ENCODE assay signal across 21 cellular contexts in the genomic region with DNA sequence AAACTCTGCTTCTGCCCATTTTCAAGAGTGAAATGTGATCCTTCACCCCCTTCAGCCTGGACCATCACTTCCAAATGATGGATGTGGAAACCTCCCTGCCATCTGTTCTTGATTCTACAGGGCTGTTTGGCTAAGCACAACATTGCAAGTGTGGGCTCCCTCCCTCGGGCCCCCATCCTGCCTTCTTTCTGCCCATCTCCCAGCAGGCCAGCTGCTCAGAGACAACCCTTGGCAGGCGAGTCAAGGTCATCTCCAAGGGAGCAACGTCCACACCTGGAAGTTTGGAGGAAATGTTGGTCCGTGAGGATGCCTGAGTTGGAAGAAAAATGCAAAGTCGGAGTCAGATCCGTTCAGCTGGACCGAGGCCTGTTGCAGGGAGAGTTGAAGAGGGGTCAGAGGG.
DNase-seq lines count a peak whose midpoint lies in the region; ATAC-seq and TF ChIP-seq lines count a peak whose summit lies in the region.
"Had no signal": no experiment of that assay in that cellular context is flagged by ENCODE, and none has a peak within 500 bp of the region (broad histone marks: within the 10 kb centered on the region; RNA-seq: fewer than 3 reads in every experiment).

No MANE protein-coding gene starts in this region.

- H3K9me3 Mint-ChIP-seq in natural killer cell treated with Interleukin-12 subunit alpha and Interleukin-12 subunit beta and Interleukin-15 and Interleukin-18, amount 100 ng/mL, for 72 hours = peaks cover 5% of the 10 kb centered on the region
- H3K9me3 Mint-ChIP-seq in natural killer cell = no peaks in the 10 kb centered on the region

- WGBS in suprapubic skin = 56% methylated on average over 7 of the region's 7 CpGs

- DNase-seq in natural killer cell treated with Interleukin-12 subunit alpha and Interleukin-12 subunit beta and Interleukin-15 and Interleukin-18, amount 100 ng/mL, for 72 hours (ENCODE audit: low spot score) = peak; percentile 12
- DNase-seq in natural killer cell (no peak), NCI-H446 (lab: John Stamatoyannopoulos, UW) (peak; percentile 35 to 82), fibroblast of the conjunctiva (ENCODE audit: low read depth) (peak; percentile 12), upper lobe of right lung (peak; percentile 32), suprapubic skin (ENCODE audit: low spot score in 2 of 2) (no peak), NCI-H128 (lab: John Stamatoyannopoulos, UW; ENCODE audit: unreplicated experiment) (no peak)
- DNase-seq: CD4-positive, CD25-positive, alpha-beta regulatory T cell; DMS79; GF-D8; KBM-7; MG63; NCI-H1105 treated with DMSO at 0.1 percent for 48 hours; NCI-H2081; NCI-H748 treated with DMSO at 0.1 percent for 48 hours; NK-92 treated with Interleukin-12 subunit alpha and Interleukin-12 subunit beta, amount 100 ng/mL, for 24 hours; PC-3; SK-N-SH; T-helper 17 cell had no signal

- ATAC-seq in natural killer cell treated with Interleukin-12 subunit alpha and Interleukin-12 subunit beta and Interleukin-15 and Interleukin-18, amount 100 ng/mL, for 72 hours = no peak
- no peak for ATAC-seq in natural killer cell
- no peak for ATAC-seq in upper lobe of right lung
- ATAC-seq in GM18519 (IDR thresholded peaks at IDR 0.05; ENCODE audit: low FRiP score, unreplicated experiment) = no peak
- ATAC-seq: PC-3, T-helper 17 cell had no signal

- TF ChIP-seq EP300 in suprapubic skin (IDR thresholded peaks at IDR 0.05) = no peak

- no peaks in the 10 kb centered on the region for H3K4me1 ChIP-seq in upper lobe of right lung
- no peaks in the 10 kb centered on the region for H3K4me1 ChIP-seq in suprapubic skin
- H3K4me1 ChIP-seq: BLaER1 had no signal

- peaks cover 0 to 2% of the 10 kb centered on the region in 2 donors for H3K4me1 Mint-ChIP-seq in natural killer cell treated with Interleukin-12 subunit alpha and Interleukin-12 subunit beta and Interleukin-15 and Interleukin-18, amount 100 ng/mL, for 72 hours (ENCODE audit: low read depth in 2 of 2)
- no peaks in the 10 kb centered on the region for H3K4me1 Mint-ChIP-seq in natural killer cell
- H3K4me1 Mint-ChIP-seq: CD4-positive, CD25-positive, alpha-beta regulatory T cell; T-helper 17 cell had no signal

- H3K4me3 Mint-ChIP-seq in natural killer cell treated with Interleukin-12 subunit alpha and Interleukin-12 subunit beta and Interleukin-15 and Interleukin-18, amount 100 ng/mL, for 72 hours = no peak overlapping the region
- H3K4me3 Mint-ChIP-seq in natural killer cell = no peak overlapping the region
- H3K4me3 Mint-ChIP-seq: CD4-positive, CD25-positive, alpha-beta regulatory T cell; T-helper 17 cell had no signal

- no peak for TF ChIP-seq POLR2A in suprapubic skin (IDR thresholded peaks at IDR 0.05)

- no peak for TF ChIP-seq CTCF in natural killer cell (IDR thresholded peaks at IDR 0.05)
- no peak for TF ChIP-seq CTCF in upper lobe of right lung (IDR thresholded peaks at IDR 0.05)
- TF ChIP-seq CTCF in suprapubic skin (IDR thresholded peaks at IDR 0.05) = no peak

- H3K36me3 Mint-ChIP-seq in natural killer cell treated with Interleukin-12 subunit alpha and Interleukin-12 subunit beta and Interleukin-15 and Interleukin-18, amount 100 ng/mL, for 72 hours = no peaks in the 10 kb centered on the region
- no peaks in the 10 kb centered on the region for H3K36me3 Mint-ChIP-seq in natural killer cell

- H3K27me3 ChIP-seq in upper lobe of right lung (no peaks in the 10 kb centered on the region), suprapubic skin (no peaks in the 10 kb centered on the region)
- H3K27me3 ChIP-seq: BLaER1, MG63 had no signal

- H3K9me3 ChIP-seq in upper lobe of right lung = no peaks in the 10 kb centered on the region
- H3K9me3 ChIP-seq in suprapubic skin = peaks cover 9% of the 10 kb centered on the region
- H3K9me3 ChIP-seq: SK-N-SH had no signal

- no peaks in the 10 kb centered on the region for H3K36me3 ChIP-seq in upper lobe of right lung
- H3K36me3 ChIP-seq in suprapubic skin = no peaks in the 10 kb centered on the region
- H3K36me3 ChIP-seq: MG63 had no signal

- H3K27ac Mint-ChIP-seq in natural killer cell treated with Interleukin-12 subunit alpha and Interleukin-12 subunit beta and Interleukin-15 and Interleukin-18, amount 100 ng/mL, for 72 hours = no peak overlapping the region
- H3K27ac Mint-ChIP-seq in natural killer cell = no peak overlapping the region
- H3K27ac Mint-ChIP-seq: CD4-positive, CD25-positive, alpha-beta regulatory T cell; T-helper 17 cell had no signal

- no peak overlapping the region for H3K4me3 ChIP-seq in upper lobe of right lung
- H3K4me3 ChIP-seq in suprapubic skin = no peak overlapping the region
- H3K4me3 ChIP-seq: BLaER1, MG63 had no signal

- intact Hi-C loops in natural killer cell (cut with micrococcal nuclease) = no loop called here
- intact Hi-C loops in upper lobe of right lung (cut with DNase I) = no loop called here

- no peak overlapping the region for H3K27ac ChIP-seq in upper lobe of right lung
- H3K27ac ChIP-seq in suprapubic skin = no peak overlapping the region
- H3K27ac ChIP-seq: BLaER1 had no signal

- no peaks in the 10 kb centered on the region for H3K27me3 Mint-ChIP-seq in natural killer cell treated with Interleukin-12 subunit alpha and Interleukin-12 subunit beta and Interleukin-15 and Interleukin-18, amount 100 ng/mL, for 72 hours
- no peaks in the 10 kb centered on the region for H3K27me3 Mint-ChIP-seq in natural killer cell (ENCODE audit: low read depth in 2 of 2)
- H3K27me3 Mint-ChIP-seq: CD4-positive, CD25-positive, alpha-beta regulatory T cell had no signal

Comparison
In these comparisons a context has a peak if more than half of its experiments do, and no peak if none do; other contexts are left out.
1. DNase-seq: peak in natural killer cell treated with Interleukin-12 subunit alpha and Interleukin-12 subunit beta and Interleukin-15 and Interleukin-18, amount 100 ng/mL, for 72 hours (single experiment), NCI-H446 (2 of 2), fibroblast of the conjunctiva (single experiment) and upper lobe of right lung (single experiment); none in natural killer cell (single experiment), suprapubic skin (0 of 2) and NCI-H128 (single experiment).